ENCODE assay signal across 8 cellular contexts in the genomic region with DNA sequence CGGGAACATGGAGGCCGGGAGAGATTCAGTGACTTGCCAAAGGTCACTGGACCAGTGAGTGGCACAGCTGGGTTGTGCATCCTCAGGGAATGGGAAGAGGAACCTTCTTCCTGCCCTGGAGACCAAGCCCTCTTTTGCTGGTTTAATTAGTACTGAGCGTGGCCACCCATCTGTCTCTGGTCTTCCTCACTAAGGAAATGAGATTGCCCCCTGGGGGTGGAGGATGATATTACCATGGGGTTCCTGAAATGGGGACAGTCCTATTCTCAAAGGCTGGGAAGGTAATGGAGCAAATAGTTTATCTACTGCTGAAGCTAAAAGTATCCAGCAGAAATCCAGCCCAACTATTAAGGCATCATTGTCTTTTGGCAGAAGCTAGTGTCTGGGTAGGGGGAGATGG.
DNase-seq lines count a peak whose midpoint lies in the region; ATAC-seq and TF ChIP-seq lines count a peak whose summit lies in the region.

No MANE protein-coding gene starts in this region.

- POLR2A ChIA-PET in HEK293T (lab: Yijun Ruan, JAX), result no interaction called here
- POLR2A ChIA-PET in activated CD8-positive, alpha-beta T cell treated with anti-CD3 and anti-CD28 coated beads, Interleukin-2, amount 10 ng/mL, durations not matched to agents 7 days and 5 days (lab: Charles Lee), result no interaction called here

- H3K79me2 ChIP-seq in DND-41 (ENCODE audit: insufficient read depth, low read length), result no peaks in the 10 kb centered on the region

- DNase-seq in DND-41 (peak; percentile 43), HEK293T (ENCODE audit: extremely low spot score) (peak; percentile 64), mesenchymal stem cell (peak; percentile 3), immature natural killer cell (no peak), NCI-H510A treated with DMSO at 0.1 percent for 48 hours (lab: John Stamatoyannopoulos, UW) (no peak), NK-92 (lab: John Stamatoyannopoulos, UW; ENCODE audit: unreplicated experiment) (no peak)
- peak; percentile 25 for DNase-seq in activated CD8-positive, alpha-beta T cell treated with anti-CD3 and anti-CD28 coated beads, Interleukin-2, amount 10 ng/mL, durations not matched to agents 7 days and 5 days

- no peak overlapping the region for H4K8ac ChIP-seq in mesenchymal stem cell (ENCODE audit: low read length)

- no peak overlapping the region for H3K14ac ChIP-seq in mesenchymal stem cell (ENCODE audit: low read length in 2 of 2)

- H3K4ac ChIP-seq in mesenchymal stem cell (ENCODE audit: low read depth in 1 of 2, low read length in 2 of 2), result no peak overlapping the region

- H3K79me1 ChIP-seq in mesenchymal stem cell (replicated peaks; ENCODE audit: low read length, poor library complexity, severe bottlenecking), result no peaks in the 10 kb centered on the region

- H3K36me3 ChIP-seq in DND-41 (ENCODE audit: insufficient read depth, low read length), result no peaks in the 10 kb centered on the region
- H3K36me3 ChIP-seq in mesenchymal stem cell (ENCODE audit: control insufficient read depth in 1 of 2, insufficient read depth in 2 of 2, low read depth in 1 of 2, low read length in 2 of 2), result no peaks in the 10 kb centered on the region

- no peaks in the 10 kb centered on the region for H3K9me3 Mint-ChIP-seq in activated CD8-positive, alpha-beta T cell treated with anti-CD3 and anti-CD28 coated beads, Interleukin-2, amount 10 ng/mL, durations not matched to agents 7 days and 5 days (ENCODE audit: insufficient read depth)
- peaks cover 0 to 2% (median 0%) of the 10 kb centered on the region in 6 donors for H3K9me3 Mint-ChIP-seq in immature natural killer cell

- no peak overlapping the region for H3K4me2 ChIP-seq in DND-41 (ENCODE audit: insufficient read depth, low read length)
- no peak overlapping the region for H3K4me2 ChIP-seq in mesenchymal stem cell (ENCODE audit: low read length, poor library complexity, severe bottlenecking)

- H3K36me3 Mint-ChIP-seq in activated CD8-positive, alpha-beta T cell treated with anti-CD3 and anti-CD28 coated beads, Interleukin-2, amount 10 ng/mL, durations not matched to agents 7 days and 5 days (ENCODE audit: low read depth), result no peaks in the 10 kb centered on the region
- no peaks in the 10 kb centered on the region for H3K36me3 Mint-ChIP-seq in immature natural killer cell

- H3K27ac ChIP-seq in DND-41 (ENCODE audit: low read length) (no peak overlapping the region), mesenchymal stem cell (ENCODE audit: low read length, poor library complexity, severe bottlenecking) (no peak overlapping the region)

- no peak overlapping the region for H3K18ac ChIP-seq in mesenchymal stem cell (ENCODE audit: low read depth in 1 of 2, low read length in 2 of 2)

- H3K27ac Mint-ChIP-seq in activated CD8-positive, alpha-beta T cell treated with anti-CD3 and anti-CD28 coated beads, Interleukin-2, amount 10 ng/mL, durations not matched to agents 7 days and 5 days, result no peak overlapping the region
- no peak overlapping the region for H3K27ac Mint-ChIP-seq in immature natural killer cell

- H4K91ac ChIP-seq in mesenchymal stem cell (ENCODE audit: low read length), result no peak overlapping the region

- H3K27me3 Mint-ChIP-seq in activated CD8-positive, alpha-beta T cell treated with anti-CD3 and anti-CD28 coated beads, Interleukin-2, amount 10 ng/mL, durations not matched to agents 7 days and 5 days (ENCODE audit: low read depth), result no peaks in the 10 kb centered on the region
- peaks cover 0 to 12% (median 3%) of the 10 kb centered on the region in 3 donors for H3K27me3 Mint-ChIP-seq in immature natural killer cell (ENCODE audit: low read depth in 3 of 3)

- H3K9ac ChIP-seq in DND-41 (ENCODE audit: low read depth, low read length) (no peak overlapping the region), mesenchymal stem cell (ENCODE audit: low read length) (no peak overlapping the region)

- H2BK15ac ChIP-seq in mesenchymal stem cell (ENCODE audit: low read depth, poor library complexity, severe bottlenecking), result no peak overlapping the region

- no peak overlapping the region for H2BK5ac ChIP-seq in mesenchymal stem cell (ENCODE audit: low read depth, low read length, poor library complexity, severe bottlenecking)

- H2BK120ac ChIP-seq in mesenchymal stem cell (ENCODE audit: low read depth, low read length), result no peak overlapping the region

- H3K4me1 ChIP-seq in DND-41 (ENCODE audit: insufficient read depth, low read length), result no peaks in the 10 kb centered on the region
- H3K4me1 ChIP-seq in mesenchymal stem cell (ENCODE audit: control insufficient read depth, insufficient read depth, low read depth, low read length), result no peaks in the 10 kb centered on the region

- no peak overlapping the region for H3K4me3 ChIP-seq in DND-41 (ENCODE audit: low read depth in 1 of 2, low read length in 2 of 2)
- H3K4me3 ChIP-seq in mesenchymal stem cell (ENCODE audit: insufficient read depth in 1 of 2, low read depth in 1 of 2, low read length in 2 of 2), result no peak overlapping the region

- CTCF ChIA-PET in HEK293T (lab: Yijun Ruan, JAX), result interaction anchor here (0.6 to 1.2 kb wide), 6 partner anchors 9 to 1739 kb away, joined by 3 to 4 read pairs (median 3); no protein-coding TSS in a partner anchor
- CTCF ChIA-PET in activated CD8-positive, alpha-beta T cell treated with anti-CD3 and anti-CD28 coated beads, Interleukin-2, amount 10 ng/mL, durations not matched to agents 7 days and 5 days (lab: Charles Lee), result no interaction called here

- ATAC-seq in DND-41 (ENCODE audit: insufficient read depth, low read depth) (peak; percentile 61; the same call in 2 of the 3 replicates), HG02938 (IDR thresholded peaks at IDR 0.05; ENCODE audit: unreplicated experiment) (no peak)
- ATAC-seq in activated CD8-positive, alpha-beta T cell treated with anti-CD3 and anti-CD28 coated beads, Interleukin-2, amount 10 ng/mL, durations not matched to agents 7 days and 5 days, result no peak

- H2AK5ac ChIP-seq in mesenchymal stem cell (ENCODE audit: low read length, severe bottlenecking), result no peak overlapping the region

- H3K4me3 Mint-ChIP-seq in activated CD8-positive, alpha-beta T cell treated with anti-CD3 and anti-CD28 coated beads, Interleukin-2, amount 10 ng/mL, durations not matched to agents 7 days and 5 days, result no peak overlapping the region
- no peak overlapping the region for H3K4me3 Mint-ChIP-seq in immature natural killer cell

- peak; percentile 64 for TF ChIP-seq CTCF in DND-41 (IDR thresholded peaks at IDR 0.05; ENCODE audit: borderline replicate concordance, extremely low read depth, low read length, poor library complexity, severe bottlenecking)

- no peaks in the 10 kb centered on the region for H3K4me1 Mint-ChIP-seq in activated CD8-positive, alpha-beta T cell treated with anti-CD3 and anti-CD28 coated beads, Interleukin-2, amount 10 ng/mL, durations not matched to agents 7 days and 5 days (ENCODE audit: low read depth)
- H3K4me1 Mint-ChIP-seq in immature natural killer cell, result no peaks in the 10 kb centered on the region

- no peak overlapping the region for H3K23ac ChIP-seq in mesenchymal stem cell (ENCODE audit: low read length in 2 of 2)

- H3K27me3 ChIP-seq in DND-41 (ENCODE audit: insufficient read depth, low read length, poor library complexity), result no peaks in the 10 kb centered on the region
- peaks cover 0 to 24% of the 10 kb centered on the region in 2 experiments for H3K27me3 ChIP-seq in mesenchymal stem cell (ENCODE audit: control insufficient read depth in 1 of 2, insufficient read depth in 1 of 2, low read length in 2 of 2)

- H2AFZ ChIP-seq in DND-41 (ENCODE audit: low read depth, low read length) (no peak overlapping the region), mesenchymal stem cell (ENCODE audit: low read depth, low read length) (no peak overlapping the region)

- peaks cover 3% of the 10 kb centered on the region for H3K9me3 ChIP-seq in DND-41 (ENCODE audit: insufficient read depth, low read length, severe bottlenecking)
- H3K9me3 ChIP-seq in mesenchymal stem cell (ENCODE audit: control insufficient read depth, low read length), result no peaks in the 10 kb centered on the region

- H2BK12ac ChIP-seq in mesenchymal stem cell (ENCODE audit: low read length in 2 of 2), result no peak overlapping the region

- H4K20me1 ChIP-seq in DND-41 (ENCODE audit: insufficient read depth, low read length), result no peaks in the 10 kb centered on the region

- WGBS in mesenchymal stem cell, result 87% methylated on average over 3 of the region's 3 CpGs

TF ChIP-seq in HEK293T, 16 proteins besides CTCF, POLR2A, EP300 and RAD21:
- no peak for TF ChIP-seq ZNF384 (IDR thresholded peaks at IDR 0.05)
- TF ChIP-seq NFRKB (IDR thresholded peaks at IDR 0.05), result no peak
- TF ChIP-seq FOXK2 (IDR thresholded peaks at IDR 0.05), result no peak
- TF ChIP-seq HDGF (IDR thresholded peaks at IDR 0.05; ENCODE audit: borderline replicate concordance), result no peak
- no peak for TF ChIP-seq FOXM1 (IDR thresholded peaks at IDR 0.05; ENCODE audit: borderline replicate concordance)

Comparison
In these comparisons a context has a peak if more than half of its experiments do, and no peak if none do; other contexts are left out.
1. DNase-seq: peak in DND-41 (single experiment), HEK293T (single experiment), activated CD8-positive, alpha-beta T cell treated with anti-CD3 and anti-CD28 coated beads, Interleukin-2, amount 10 ng/mL, durations not matched to agents 7 days and 5 days (single experiment) and mesenchymal stem cell (single experiment); none in immature natural killer cell (0 of 3), NCI-H510A treated with DMSO at 0.1 percent for 48 hours (single experiment) and NK-92 (single experiment).